In the genomic region with DNA sequence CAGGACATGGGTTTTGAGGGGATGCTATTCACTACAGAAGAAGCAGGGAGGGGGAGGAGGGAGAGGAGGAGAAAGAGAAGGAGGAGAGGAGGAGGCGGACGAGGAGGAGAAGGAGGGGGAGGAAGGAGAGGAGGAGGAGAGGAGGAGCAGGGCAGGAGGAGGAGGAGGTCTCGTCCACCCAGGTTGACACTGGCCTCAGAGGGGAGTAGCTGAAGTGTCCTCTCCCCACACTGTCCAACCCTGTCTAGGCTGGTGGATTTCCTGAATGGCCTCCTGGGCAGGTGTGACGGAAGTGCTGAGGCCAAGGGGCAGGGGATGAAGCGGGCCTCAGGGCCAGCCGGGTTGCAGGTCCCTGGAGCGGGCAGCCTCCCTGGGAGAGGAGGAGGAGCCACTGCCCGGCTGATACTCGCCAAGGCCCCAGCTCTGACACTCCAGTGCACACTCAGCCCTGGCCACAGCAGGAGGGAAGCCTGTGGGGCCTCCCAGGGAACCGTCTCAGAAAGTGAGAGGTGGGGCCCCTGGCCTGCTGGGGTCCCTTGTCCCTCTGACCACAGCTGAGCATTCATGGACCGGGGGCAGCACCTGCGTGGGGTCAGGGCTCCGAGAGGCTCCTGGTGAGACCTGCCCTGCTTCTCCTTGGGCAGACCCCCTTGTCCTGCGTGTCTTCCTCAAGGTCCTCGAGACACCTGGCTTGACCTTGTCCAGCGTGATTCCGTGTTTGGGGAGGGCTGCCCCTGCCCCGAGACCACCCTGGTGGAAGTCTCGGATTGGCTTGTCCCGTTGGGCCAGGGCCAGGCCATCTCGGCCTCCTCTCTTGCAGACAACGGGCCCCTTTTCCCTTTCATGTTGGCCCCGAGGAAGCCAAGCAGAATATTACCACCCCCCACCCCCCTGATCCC, we compare ENCODE assay signal across 13 cellular contexts.
DNase-seq lines count a peak whose midpoint lies in the region; ATAC-seq and TF ChIP-seq lines count a peak whose summit lies in the region.
"Had no signal": no experiment of that assay in that cellular context is flagged by ENCODE, and none has a peak within 500 bp of the region (broad histone marks: within the 10 kb centered on the region; RNA-seq: fewer than 3 reads in every experiment).

No MANE protein-coding gene starts in this region.

- no peaks in the 10 kb centered on the region for H3K36me3 Mint-ChIP-seq in activated T-helper 2 cell treated with anti-CD3 and anti-CD28 coated beads, Interferon-gamma antibody, Interleukin-2, Interleukin-4, amounts not matched to agents 10 μg/mL and 5 μg/mL and 100 μg/mL, durations not matched to agents 14 hours and 24 hours and 36 hours (ENCODE audit: low read depth)
- no peaks in the 10 kb centered on the region for H3K36me3 Mint-ChIP-seq in Calu3 (ENCODE audit: insufficient read depth, unreplicated experiment)
- H3K36me3 Mint-ChIP-seq: activated naive CD4-positive, alpha-beta T cell treated with anti-CD3 and anti-CD28 coated beads, Interleukin-2, amount 50 U/mL, for 24 hours had no signal

- H3K36me3 ChIP-seq in mesenchymal stem cell (ENCODE audit: control insufficient read depth in 1 of 2, insufficient read depth in 2 of 2, low read depth in 1 of 2, low read length in 2 of 2) (peaks cover 0 to 4% of the 10 kb centered on the region in 2 experiments), tibial nerve (no peaks in the 10 kb centered on the region)
- H3K36me3 ChIP-seq: Peyer's patch had no signal

- peaks cover 9% of the 10 kb centered on the region for H3K4me1 ChIP-seq in right cardiac atrium (ENCODE audit: control insufficient read depth, insufficient read depth, low read length)
- peaks cover 63% of the 10 kb centered on the region for H3K4me1 ChIP-seq in mesenchymal stem cell (ENCODE audit: control insufficient read depth, insufficient read depth, low read depth, low read length)
- H3K4me1 ChIP-seq in tibial nerve, result peaks cover 0 to 99% (median 69%) of the 10 kb centered on the region in 4 donors

- peaks cover 24% of the 10 kb centered on the region for H3K4me1 Mint-ChIP-seq in activated T-helper 2 cell treated with anti-CD3 and anti-CD28 coated beads, Interferon-gamma antibody, Interleukin-2, Interleukin-4, amounts not matched to agents 10 μg/mL and 5 μg/mL and 100 μg/mL, durations not matched to agents 14 hours and 24 hours and 36 hours (ENCODE audit: low read depth)
- no peaks in the 10 kb centered on the region for H3K4me1 Mint-ChIP-seq in Calu3 (ENCODE audit: low read depth, unreplicated experiment)

- peak overlapping the region; percentile 33 for H2BK5ac ChIP-seq in mesenchymal stem cell (ENCODE audit: low read depth, low read length, poor library complexity, severe bottlenecking)

- peak overlapping the region; percentile 78 for H3K9ac ChIP-seq in mesenchymal stem cell (ENCODE audit: low read length)

- peak overlapping the region; percentile 83 for H2BK120ac ChIP-seq in mesenchymal stem cell (ENCODE audit: low read depth, low read length)

- ATAC-seq in right cardiac atrium, result peak; percentile 5 to 12
- no peak for ATAC-seq in left ventricle myocardium superior
- no peak for ATAC-seq in esophagus mucosa

- peak overlapping the region; percentile 97 for H4K91ac ChIP-seq in mesenchymal stem cell (ENCODE audit: low read length)

- peak overlapping the region; percentile 93 for H2AK5ac ChIP-seq in mesenchymal stem cell (ENCODE audit: low read length, severe bottlenecking)

- intact Hi-C loops in right cardiac atrium (cut with DNase I) (loop anchor here in 1 of 4 donors (10.0 kb wide), 1 partner anchor 302 kb away; a partner anchor contains a TSS), left ventricle myocardium superior (cut with micrococcal nuclease) (no loop called here), Calu3 (cut with micrococcal nuclease; ENCODE audit: unreplicated experiment) (no loop called here)
- intact Hi-C loops in activated T-helper 2 cell treated with anti-CD3 and anti-CD28 coated beads, Interferon-gamma antibody, Interleukin-2, Interleukin-4, amounts not matched to agents 10 μg/mL and 5 μg/mL and 100 μg/mL, durations not matched to agents 14 hours and 24 hours and 36 hours (cut with micrococcal nuclease), result no loop called here

- H3K79me1 ChIP-seq in mesenchymal stem cell (replicated peaks; ENCODE audit: low read length, poor library complexity, severe bottlenecking), result peaks cover 19% of the 10 kb centered on the region

- H3K27ac ChIP-seq in right cardiac atrium (ENCODE audit: low read length) (no peak overlapping the region), mesenchymal stem cell (ENCODE audit: low read length, poor library complexity, severe bottlenecking) (peak overlapping the region; percentile 64), tibial nerve (peak overlapping the region in 3 of 4 donors; percentile 6 to 89 (median 82))

- H2AFZ ChIP-seq in mesenchymal stem cell (ENCODE audit: low read depth, low read length), result no peak overlapping the region

- H2BK12ac ChIP-seq in mesenchymal stem cell (ENCODE audit: low read length in 2 of 2), result peak overlapping the region; percentile 65 to 92

- peak overlapping the region; percentile 97 for H4K8ac ChIP-seq in mesenchymal stem cell (ENCODE audit: low read length)

- no peaks in the 10 kb centered on the region for H3K27me3 Mint-ChIP-seq in activated T-helper 2 cell treated with anti-CD3 and anti-CD28 coated beads, Interferon-gamma antibody, Interleukin-2, Interleukin-4, amounts not matched to agents 10 μg/mL and 5 μg/mL and 100 μg/mL, durations not matched to agents 14 hours and 24 hours and 36 hours (ENCODE audit: low read depth)
- peaks cover 85% of the 10 kb centered on the region for H3K27me3 Mint-ChIP-seq in Calu3 (ENCODE audit: unreplicated experiment)
- H3K27me3 Mint-ChIP-seq: activated naive CD4-positive, alpha-beta T cell treated with anti-CD3 and anti-CD28 coated beads, Interleukin-2, amount 50 U/mL, for 24 hours had no signal

- TF ChIP-seq POLR2A in tibial nerve (IDR thresholded peaks at IDR 0.05), result no peak

- peak overlapping the region; percentile 90 for H2BK15ac ChIP-seq in mesenchymal stem cell (ENCODE audit: low read depth, poor library complexity, severe bottlenecking)

- H3K14ac ChIP-seq in mesenchymal stem cell (ENCODE audit: low read length in 2 of 2), result peak overlapping the region in 1 of 2 experiments; percentile 69

- H3K23ac ChIP-seq in mesenchymal stem cell (ENCODE audit: low read length in 2 of 2), result peak overlapping the region in 1 of 2 experiments; percentile 11

- no peaks in the 10 kb centered on the region for H3K27me3 ChIP-seq in right cardiac atrium (ENCODE audit: control insufficient read depth, insufficient read depth)
- H3K27me3 ChIP-seq in mesenchymal stem cell (ENCODE audit: control insufficient read depth in 1 of 2, insufficient read depth in 1 of 2, low read length in 2 of 2), result no peaks in the 10 kb centered on the region
- no peaks in the 10 kb centered on the region for H3K27me3 ChIP-seq in tibial nerve
- H3K27me3 ChIP-seq: Peyer's patch had no signal

- TF ChIP-seq EP300 in tibial nerve (IDR thresholded peaks at IDR 0.05), result no peak

- peak overlapping the region; percentile 90 to 96 for H3K18ac ChIP-seq in mesenchymal stem cell (ENCODE audit: low read depth in 1 of 2, low read length in 2 of 2)

- H3K4me3 ChIP-seq in right cardiac atrium (ENCODE audit: low read length) (no peak overlapping the region), mesenchymal stem cell (ENCODE audit: insufficient read depth in 1 of 2, low read depth in 1 of 2, low read length in 2 of 2) (no peak overlapping the region), tibial nerve (no peak overlapping the region)
- H3K4me3 ChIP-seq: Peyer's patch had no signal

- CTCF ChIA-PET in Calu3 (lab: Charles Lee), result no interaction called here

- no peaks in the 10 kb centered on the region for H3K9me3 ChIP-seq in right cardiac atrium (ENCODE audit: control insufficient read depth, low read length)
- H3K9me3 ChIP-seq in mesenchymal stem cell (ENCODE audit: control insufficient read depth, low read length), result no peaks in the 10 kb centered on the region
- no peaks in the 10 kb centered on the region for H3K9me3 ChIP-seq in tibial nerve
- H3K9me3 ChIP-seq: Peyer's patch had no signal

- 46% methylated on average over 23 of the region's 23 CpGs for WGBS in right cardiac atrium
- 23% methylated on average over 19 of the region's 23 CpGs for WGBS in mesenchymal stem cell
- WGBS in tibial nerve, 2 donors, result 30 to 40% methylated on average over 16 to 20 of the region's 23 CpGs

- no peak for TF ChIP-seq CTCF in tibial nerve (IDR thresholded peaks at IDR 0.05)
- no peak for TF ChIP-seq CTCF in Calu3 (IDR thresholded peaks at IDR 0.05; ENCODE audit: unreplicated experiment)

- peak overlapping the region; percentile 2 for H3K27ac Mint-ChIP-seq in activated T-helper 2 cell treated with anti-CD3 and anti-CD28 coated beads, Interferon-gamma antibody, Interleukin-2, Interleukin-4, amounts not matched to agents 10 μg/mL and 5 μg/mL and 100 μg/mL, durations not matched to agents 14 hours and 24 hours and 36 hours
- no peak overlapping the region for H3K27ac Mint-ChIP-seq in Calu3 (ENCODE audit: unreplicated experiment)
- H3K27ac Mint-ChIP-seq: activated naive CD4-positive, alpha-beta T cell treated with anti-CD3 and anti-CD28 coated beads, Interleukin-2, amount 50 U/mL, for 24 hours had no signal

- H3K9me3 Mint-ChIP-seq in activated T-helper 2 cell treated with anti-CD3 and anti-CD28 coated beads, Interferon-gamma antibody, Interleukin-2, Interleukin-4, amounts not matched to agents 10 μg/mL and 5 μg/mL and 100 μg/mL, durations not matched to agents 14 hours and 24 hours and 36 hours, result no peaks in the 10 kb centered on the region
- no peaks in the 10 kb centered on the region for H3K9me3 Mint-ChIP-seq in Calu3 (ENCODE audit: low read depth, unreplicated experiment)
- H3K9me3 Mint-ChIP-seq: activated naive CD4-positive, alpha-beta T cell treated with anti-CD3 and anti-CD28 coated beads, Interleukin-2, amount 50 U/mL, for 24 hours had no signal

- no peak overlapping the region for H3K4me3 Mint-ChIP-seq in activated T-helper 2 cell treated with anti-CD3 and anti-CD28 coated beads, Interferon-gamma antibody, Interleukin-2, Interleukin-4, amounts not matched to agents 10 μg/mL and 5 μg/mL and 100 μg/mL, durations not matched to agents 14 hours and 24 hours and 36 hours (ENCODE audit: low read depth)
- H3K4me3 Mint-ChIP-seq in Calu3 (ENCODE audit: low read depth, unreplicated experiment), result no peak overlapping the region
- H3K4me3 Mint-ChIP-seq: activated naive CD4-positive, alpha-beta T cell treated with anti-CD3 and anti-CD28 coated beads, Interleukin-2, amount 50 U/mL, for 24 hours had no signal

- peak overlapping the region; percentile 18 for H3K4me2 ChIP-seq in mesenchymal stem cell (ENCODE audit: low read length, poor library complexity, severe bottlenecking)

- no TSS peak for BruUV-seq in Calu3 (replicated peaks; lab: Mats Ljungman, UMichigan)

- peak overlapping the region; percentile 76 to 91 for H3K4ac ChIP-seq in mesenchymal stem cell (ENCODE audit: low read depth in 1 of 2, low read length in 2 of 2)

- DNase-seq in right cardiac atrium (no peak), left ventricle myocardium superior (no peak), mesenchymal stem cell (peak; percentile 76), tibial nerve (ENCODE audit: low spot score in 2 of 2) (no peak), Calu3 (no peak)
- DNase-seq in activated T-helper 2 cell treated with anti-CD3 and anti-CD28 coated beads, Interferon-gamma antibody, Interleukin-2, Interleukin-4, amounts not matched to agents 10 μg/mL and 5 μg/mL and 100 μg/mL, durations not matched to agents 14 hours and 24 hours and 36 hours (ENCODE audit: low spot score), result no peak
- no peak for DNase-seq in stimulated activated CD4-positive, alpha-beta T cell treated with anti-CD3 and anti-CD28 coated beads, Interleukin-4, amount 100 ng/mL, for 4 hours
- DNase-seq: cortex of kidney, Karpas-422, Peyer's patch, T-helper 9 cell had no signal

Comparison
In these comparisons a context has a peak if more than half of its experiments do, and no peak if none do; other contexts are left out.
1. ATAC-seq: peak in right cardiac atrium (2 of 2); none in left ventricle myocardium superior (single experiment) and esophagus mucosa (single experiment).